ENCODE assay signal across 8 cellular contexts in the genomic region with DNA sequence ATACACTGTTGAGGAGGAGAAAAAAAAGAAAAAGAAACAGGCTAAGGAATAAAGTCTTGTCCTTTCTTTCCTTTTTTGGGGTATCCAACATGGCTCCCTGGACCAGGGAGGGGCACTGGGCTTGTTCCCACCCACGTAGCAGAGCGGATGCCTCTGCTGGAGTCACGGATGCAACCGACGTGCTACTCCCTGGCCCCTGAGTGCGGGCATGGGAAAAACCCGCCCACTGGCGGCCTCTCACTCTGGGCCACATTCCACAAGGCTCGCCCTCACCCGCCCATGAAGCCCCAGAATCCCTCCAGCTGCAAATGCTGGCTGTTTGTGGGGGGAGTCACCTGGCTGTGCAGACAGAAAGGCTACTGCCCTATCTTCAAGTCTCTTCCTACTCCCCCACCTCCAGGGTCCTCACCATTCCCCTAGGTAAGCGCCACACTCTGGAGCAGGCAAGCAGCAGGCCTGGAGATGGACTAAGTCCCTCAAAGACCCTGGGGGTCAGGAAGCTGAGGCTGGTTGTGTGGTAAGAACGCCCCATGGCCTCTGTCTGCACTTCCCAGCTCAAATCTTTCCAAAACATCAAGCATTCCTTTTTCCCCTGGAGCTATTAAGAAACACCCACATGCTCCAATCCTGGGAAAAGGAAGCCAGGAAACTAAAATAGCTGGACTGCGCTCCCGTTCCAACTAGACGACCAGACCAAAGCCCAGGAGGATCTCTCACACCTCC. TPM values are rescaled to one million over a fixed set of nuclear protein-coding genes. Genes with fewer than 3 reads are reported as not detected.
DNase-seq lines count a peak whose midpoint lies in the region; ATAC-seq and TF ChIP-seq lines count a peak whose summit lies in the region.

No MANE protein-coding gene starts in this region.

- peak overlapping the region; percentile 100 for H3K27ac Mint-ChIP-seq in chondrocyte (ENCODE audit: unreplicated experiment)
- H3K27ac Mint-ChIP-seq in effector memory CD8-positive, alpha-beta T cell, result no peak overlapping the region

- H3K36me3 Mint-ChIP-seq in chondrocyte (ENCODE audit: low read depth), result peaks cover 25% of the 10 kb centered on the region
- H3K36me3 Mint-ChIP-seq in effector memory CD8-positive, alpha-beta T cell (ENCODE audit: insufficient read depth), result peaks cover 64% of the 10 kb centered on the region

- H3K4me3 Mint-ChIP-seq in chondrocyte (ENCODE audit: unreplicated experiment), result peak overlapping the region; percentile 57
- H3K4me3 Mint-ChIP-seq in effector memory CD8-positive, alpha-beta T cell, result no peak overlapping the region

- H3K9me3 ChIP-seq in stomach smooth muscle (ENCODE audit: control insufficient read depth in 2 of 2, low read length in 2 of 2), result no peaks in the 10 kb centered on the region

- no peaks in the 10 kb centered on the region for H3K9me3 Mint-ChIP-seq in chondrocyte (ENCODE audit: low read depth)
- H3K9me3 Mint-ChIP-seq in effector memory CD8-positive, alpha-beta T cell, result no peaks in the 10 kb centered on the region

- H3K36me3 ChIP-seq in stomach smooth muscle (ENCODE audit: control insufficient read depth in 2 of 2, insufficient read depth in 2 of 2, low read length in 2 of 2), result peaks cover 42 to 47% of the 10 kb centered on the region in 2 donors

- H3K4me1 Mint-ChIP-seq in chondrocyte (ENCODE audit: low read depth), result peaks cover 91% of the 10 kb centered on the region
- peaks cover 1 to 9% of the 10 kb centered on the region in 2 donors for H3K4me1 Mint-ChIP-seq in effector memory CD8-positive, alpha-beta T cell (ENCODE audit: low read depth in 2 of 2)

- DNase-seq in HCEC 1CT, result peak; percentile 88
- no peak for DNase-seq in chondrocyte (ENCODE audit: low spot score)
- no peak for DNase-seq in effector memory CD8-positive, alpha-beta T cell
- DNase-seq in NCI-H2029 (lab: John Stamatoyannopoulos, UW), result no peak

- no peak for ATAC-seq in effector memory CD8-positive, alpha-beta T cell (replicated peaks)
- ATAC-seq in HG03159 (IDR thresholded peaks at IDR 0.05; ENCODE audit: unreplicated experiment) (no peak), HG03565 (IDR thresholded peaks at IDR 0.05; ENCODE audit: unreplicated experiment) (no peak)

- peak overlapping the region; percentile 32 to 49 for H3K4me3 ChIP-seq in stomach smooth muscle (ENCODE audit: low read length in 2 of 2)

- H3K4me1 ChIP-seq in stomach smooth muscle (ENCODE audit: control insufficient read depth, insufficient read depth, low read length), result peaks cover 81% of the 10 kb centered on the region

- H3K27me3 ChIP-seq in layer of hippocampus (ENCODE audit: control insufficient read depth, insufficient read depth, low read length), result no peaks in the 10 kb centered on the region
- no peaks in the 10 kb centered on the region for H3K27me3 ChIP-seq in stomach smooth muscle (ENCODE audit: control insufficient read depth in 1 of 2, insufficient read depth in 2 of 2, low read length in 2 of 2)

- no peaks in the 10 kb centered on the region for H3K27me3 Mint-ChIP-seq in chondrocyte (ENCODE audit: low read depth)
- H3K27me3 Mint-ChIP-seq in effector memory CD8-positive, alpha-beta T cell, result no peaks in the 10 kb centered on the region

- H3K27ac ChIP-seq in layer of hippocampus (ENCODE audit: low read depth, low read length) (peak overlapping the region; percentile 81), stomach smooth muscle (ENCODE audit: low read length) (peak overlapping the region; percentile 82)

- TF ChIP-seq CTCF in chondrocyte (IDR thresholded peaks at IDR 0.05), result no peak

- peak overlapping the region; percentile 17 to 47 for H3K9ac ChIP-seq in stomach smooth muscle (ENCODE audit: low read length in 2 of 2)

RNA-seq across cellular contexts. Expression of a gene that starts 17.8 kb away (rescaled TPM):
- total RNA-seq in chondrocyte, result 0.15 to 0.38 TPM in 2 of 3 replicates, not detected in the other

RNA-seq across cellular contexts. Expression of a gene that starts 49.3 kb away (rescaled TPM):
- 78.6 to 559 TPM (median 553 TPM) in 3 replicates for total RNA-seq in chondrocyte
